Comparison of ENCODE assay signal across 21 cellular contexts in genomic region chr9:86752727-86753126, GRCh38.
DNase-seq lines count a peak whose midpoint lies in the region; ATAC-seq, FAIRE-seq and TF ChIP-seq lines count a peak whose summit lies in the region.
"Had no signal": no experiment of that assay in that cellular context is flagged by ENCODE, and none has a peak within 500 bp of the region (broad histone marks: within the 10 kb centered on the region; RNA-seq: fewer than 3 reads in every experiment).

No MANE protein-coding gene starts in this region.

- H2AFZ ChIP-seq in K562 (ENCODE audit: low read depth, low read length) (no peak overlapping the region), keratinocyte (ENCODE audit: control insufficient read depth, low read length) (no peak overlapping the region)

- no TSS peak for BruUV-seq in K562 (replicated peaks; lab: Mats Ljungman, UMichigan)

- no peak overlapping the region for H3K4me3 ChIP-seq in K562
- H3K4me3 ChIP-seq in keratinocyte (ENCODE audit: control insufficient read depth in 2 of 3, extremely low read depth in 1 of 3, insufficient read depth in 2 of 3, low read depth in 1 of 3, low read length in 3 of 3), result no peak overlapping the region
- H3K4me3 ChIP-seq: BLaER1, HAP-1 had no signal

- H3K4me1 ChIP-seq in K562 (replicated peaks in 1 of 2; ENCODE audit: control insufficient read depth in 2 of 2, insufficient read depth in 2 of 2, low read length in 2 of 2), result no peaks in the 10 kb centered on the region
- peaks cover 18% of the 10 kb centered on the region for H3K4me1 ChIP-seq in keratinocyte (ENCODE audit: control insufficient read depth, extremely low read depth, insufficient read depth, low read length)
- H3K4me1 ChIP-seq: BLaER1, Caco-2, HAP-1 had no signal

- H3K9me3 ChIP-seq in K562 (replicated peaks; ENCODE audit: control insufficient read depth, insufficient read depth, low read depth, low read length), result no peaks in the 10 kb centered on the region
- no peaks in the 10 kb centered on the region for H3K9me3 ChIP-seq in keratinocyte (ENCODE audit: control insufficient read depth, low read depth, low read length)
- H3K9me3 ChIP-seq: BLaER1, Caco-2, HAP-1 had no signal

- H3K36me3 ChIP-seq in K562 (ENCODE audit: control insufficient read depth, insufficient read depth, low read length) (no peaks in the 10 kb centered on the region), keratinocyte (ENCODE audit: control insufficient read depth in 2 of 2, extremely low read depth in 1 of 2, insufficient read depth in 2 of 2, low read length in 2 of 2) (no peaks in the 10 kb centered on the region)
- H3K36me3 ChIP-seq: BLaER1, HAP-1 had no signal

- dilution Hi-C loops in keratinocyte (cut with MboI; ENCODE audit: extremely low pct_ligation_motif_present, low sequenced_read_pairs), result no loop called here

- intact Hi-C loops in K562 (cut with micrococcal nuclease), result no loop called here

- 13% methylated on average over 1 of the region's 2 CpGs for WGBS in K562 (ENCODE audit: insufficient coverage, low coverage, missing lambda C conversion rate)

- TF ChIP-seq EP300 in K562 (IDR thresholded peaks at IDR 0.05; ENCODE audit: low read length), result no peak

- POLR2A ChIA-PET in K562 (lab: Yijun Ruan, JAX), result no interaction called here

- H3K4me2 ChIP-seq in K562 (ENCODE audit: insufficient read depth, low read length), result no peak overlapping the region
- no peak overlapping the region for H3K4me2 ChIP-seq in keratinocyte (ENCODE audit: control insufficient read depth, extremely low read depth, insufficient read depth, low read depth, low read length)
- H3K4me2 ChIP-seq: BLaER1 had no signal

- TF ChIP-seq CTCF in K562 (IDR thresholded peaks at IDR 0.05 in 2 of 3, conservative IDR thresholded peaks at IDR 0.05 in 1 of 3; ENCODE audit: insufficient read depth in 2 of 3, low read depth in 1 of 3, low read length in 3 of 3) (no peak), keratinocyte (optimal IDR thresholded peaks at IDR 0.05 in 1 of 3, IDR thresholded peaks at IDR 0.05 in 1 of 3, conservative IDR thresholded peaks at IDR 0.05 in 1 of 3; ENCODE audit: extremely low read depth in 1 of 3, insufficient read depth in 2 of 3, low read length in 3 of 3) (no peak)

- CTCF ChIA-PET in K562 (lab: Yijun Ruan, JAX; ENCODE audit: low intra/inter-chr PET ratio), result no interaction called here

- in situ Hi-C loops in K562 (cut with MboI), result no loop called here

- H3K79me2 ChIP-seq in K562 (ENCODE audit: control insufficient read depth, insufficient read depth, low read length) (no peaks in the 10 kb centered on the region), keratinocyte (ENCODE audit: control insufficient read depth, insufficient read depth, low read length) (no peaks in the 10 kb centered on the region)

- TF ChIP-seq RAD21 in K562 (CRISPR knock-in tag; conservative IDR thresholded peaks at IDR 0.05 in 1 of 2, IDR thresholded peaks at IDR 0.05 in 1 of 2), result no peak

- H3K27me3 ChIP-seq in K562 (ENCODE audit: control insufficient read depth in 2 of 2, insufficient read depth in 2 of 2, low read length in 2 of 2), result no peaks in the 10 kb centered on the region
- H3K27me3 ChIP-seq in keratinocyte (ENCODE audit: control insufficient read depth, extremely low read depth, insufficient read depth, low read length), result no peaks in the 10 kb centered on the region
- H3K27me3 ChIP-seq: BLaER1 had no signal

- no peak overlapping the region for H3K27ac ChIP-seq in K562 (ENCODE audit: extremely low read depth, low read depth, low read length)
- H3K27ac ChIP-seq in keratinocyte (ENCODE audit: control insufficient read depth, insufficient read depth, low read length), result no peak overlapping the region
- H3K27ac ChIP-seq: 22Rv1, BLaER1, C4-2B had no signal

- H3K9me1 ChIP-seq in K562 (ENCODE audit: control insufficient read depth, insufficient read depth, low read length), result no peaks in the 10 kb centered on the region
- no peaks in the 10 kb centered on the region for H3K9me1 ChIP-seq in keratinocyte (ENCODE audit: control insufficient read depth, extremely low read depth, insufficient read depth, low read length)

- ATAC-seq in K562 (no peak), HG03460 (IDR thresholded peaks at IDR 0.05; ENCODE audit: unreplicated experiment) (no peak)
- ATAC-seq: CD8-positive, alpha-beta T cell had no signal

- H3K9ac ChIP-seq in K562 (ENCODE audit: insufficient read depth in 1 of 2, low read depth in 2 of 2, low read length in 2 of 2) (no peak overlapping the region), keratinocyte (ENCODE audit: control insufficient read depth, extremely low read depth, insufficient read depth, low read length) (no peak overlapping the region)
- H3K9ac ChIP-seq: BLaER1 had no signal

- no peak for FAIRE-seq in K562 (lab: Jason Lieb, UNC)
- FAIRE-seq in keratinocyte (lab: Jason Lieb, UNC), result peak; percentile 5
- FAIRE-seq: A204.1, G401.6, GM12892, H54 had no signal

- no peak for TF ChIP-seq POLR2A in K562 (conservative IDR thresholded peaks at IDR 0.05)

- DNase-seq in NCI-H82 (lab: John Stamatoyannopoulos, UW) (peak; percentile 0), NCI-H82 treated with DMSO at 0.1 percent for 48 hours (lab: John Stamatoyannopoulos, UW; ENCODE audit: unreplicated experiment) (no peak), K562 (ENCODE audit: extremely low read depth in 1 of 4, low spot score in 3 of 4) (peak in 2 of 4 experiments; percentile 11 to 18), keratinocyte (ENCODE audit: low read depth, low spot score) (no peak)
- DNase-seq in activated CD4-positive, alpha-beta T cell treated with anti-CD3 and anti-CD28 coated beads for 1 hour, result no peak
- DNase-seq: Caco-2; CD4-positive, CD25-positive, alpha-beta regulatory T cell; CD8-positive, alpha-beta T cell; DMS153; DND-41; GOT3; HFFc6 had no signal

- no peaks in the 10 kb centered on the region for H4K20me1 ChIP-seq in K562 (replicated peaks; ENCODE audit: control insufficient read depth, insufficient read depth, low read length)
- H4K20me1 ChIP-seq in keratinocyte (ENCODE audit: control insufficient read depth, extremely low read depth, insufficient read depth, low read length), result no peaks in the 10 kb centered on the region
- H4K20me1 ChIP-seq: BLaER1 had no signal

TF ChIP-seq in K562, 482 proteins besides CTCF, POLR2A, EP300 and RAD21:
- TF ChIP-seq NFYB (IDR thresholded peaks at IDR 0.05; ENCODE audit: extremely low read depth, insufficient read length), result peak; percentile 80
- peak; percentile 15 for TF ChIP-seq RBM25 (IDR thresholded peaks at IDR 0.05; ENCODE audit: low read depth, low read length, severe bottlenecking)
- no peak for TF ChIP-seq SIN3B (IDR thresholded peaks at IDR 0.05; ENCODE audit: low read depth)
- peak; percentile 22; the same call in 1 of the 2 replicates for TF ChIP-seq TFE3 (CRISPR knock-in tag; IDR thresholded peaks at IDR 0.05)
TF ChIP-seq in K562: peak in this region for 3.
